ENCODE assay signal across 17 cellular contexts in genomic region chr13:30165071-30165470, GRCh38.
DNase-seq lines count a peak whose midpoint lies in the region; ATAC-seq and TF ChIP-seq lines count a peak whose summit lies in the region.
"Had no signal": no experiment of that assay in that cellular context is flagged by ENCODE, and none has a peak within 500 bp of the region (broad histone marks: within the 10 kb centered on the region; RNA-seq: fewer than 3 reads in every experiment).

No MANE protein-coding gene starts in this region.

- H3K9me3 ChIP-seq in CD4-positive, alpha-beta T cell (ENCODE audit: control insufficient read depth, low read length): no peaks in the 10 kb centered on the region
- H3K9me3 ChIP-seq: BLaER1 had no signal

- DNase-seq in G401 (ENCODE audit: low spot score) (peak; percentile 74), cerebellum (ENCODE audit: low spot score) (peak; percentile 47), NCI-H1436 (lab: John Stamatoyannopoulos, UW) (no peak)
- DNase-seq in CD4-positive, alpha-beta T cell: no peak
- DNase-seq: CD4-positive, CD25-positive, alpha-beta regulatory T cell; CD8-positive, alpha-beta memory T cell; DMS 273 treated with DMSO at 0.1 percent for 48 hours; DMS79; EL; GOT3; H7; HCEC 1CT had no signal

- H3K27ac Mint-ChIP-seq in brain: peak overlapping the region in 3 of 5 experiments; percentile 19 to 83 (median 69)
- no peak overlapping the region for H3K27ac Mint-ChIP-seq in CD4-positive, alpha-beta T cell
- H3K27ac Mint-ChIP-seq: B cell had no signal

- peaks cover 29% of the 10 kb centered on the region for H3K4me1 Mint-ChIP-seq in brain
- no peaks in the 10 kb centered on the region for H3K4me1 Mint-ChIP-seq in CD4-positive, alpha-beta T cell (ENCODE audit: low read depth)

- POLR2A ChIA-PET in CD4-positive, alpha-beta T cell (lab: Charles Lee): no interaction called here

- no peaks in the 10 kb centered on the region for H3K27me3 ChIP-seq in CD4-positive, alpha-beta T cell (ENCODE audit: control insufficient read depth, insufficient read depth, low read length)
- H3K27me3 ChIP-seq: BLaER1 had no signal

- intact Hi-C loops in CD4-positive, alpha-beta T cell (cut with DNase I, micrococcal nuclease): no loop called here

- H3K4me3 Mint-ChIP-seq in brain: peak overlapping the region in 1 of 5 experiments; percentile 15
- H3K4me3 Mint-ChIP-seq in CD4-positive, alpha-beta T cell: no peak overlapping the region
- H3K4me3 Mint-ChIP-seq: B cell; CD4-positive, CD25-positive, alpha-beta regulatory T cell; CD8-positive, alpha-beta memory T cell had no signal

- no peaks in the 10 kb centered on the region for H3K36me3 Mint-ChIP-seq in brain
- no peaks in the 10 kb centered on the region for H3K36me3 Mint-ChIP-seq in CD4-positive, alpha-beta T cell (ENCODE audit: low read depth)

- no peak overlapping the region for H3K27ac ChIP-seq in CD4-positive, alpha-beta T cell (ENCODE audit: low read depth, low read length)
- H3K27ac ChIP-seq: BLaER1, C4-2B had no signal

- in situ Hi-C loops in G401 (cut with HindIII; ENCODE audit: low sequenced_read_pairs): no loop called here

- peaks cover 0 to 12% (median 4%) of the 10 kb centered on the region in 5 experiments for H3K9me3 Mint-ChIP-seq in brain
- no peaks in the 10 kb centered on the region for H3K9me3 Mint-ChIP-seq in CD4-positive, alpha-beta T cell
- H3K9me3 Mint-ChIP-seq: CD8-positive, alpha-beta memory T cell had no signal

- no peak for TF ChIP-seq CTCF in brain (conservative IDR thresholded peaks at IDR 0.05)
- no peak for TF ChIP-seq CTCF in CD4-positive, alpha-beta T cell (IDR thresholded peaks at IDR 0.05)

- no peak for ATAC-seq in CD4-positive, alpha-beta T cell (ENCODE audit: poor library complexity)
- no peak for ATAC-seq in HG03039 (IDR thresholded peaks at IDR 0.05; ENCODE audit: unreplicated experiment)

- no peaks in the 10 kb centered on the region for H3K27me3 Mint-ChIP-seq in brain
- H3K27me3 Mint-ChIP-seq in CD4-positive, alpha-beta T cell: no peaks in the 10 kb centered on the region
- H3K27me3 Mint-ChIP-seq: B cell; CD4-positive, CD25-positive, alpha-beta regulatory T cell had no signal

- CTCF ChIA-PET in CD4-positive, alpha-beta T cell (lab: Charles Lee): interaction anchor here (1.4 kb wide), 1 partner anchor 32 kb away, joined by 3 read pairs; no protein-coding TSS in a partner anchor

Comparison
In these comparisons a context has a peak if more than half of its experiments do, and no peak if none do; other contexts are left out.
1. DNase-seq: peak in G401 (single experiment) and cerebellum (single experiment); none in CD4-positive, alpha-beta T cell (0 of 10) and NCI-H1436 (single experiment).